In genomic region chr15:42744200-42744599, GRCh38 we compare ENCODE assay signal across 9 cellular contexts.
"Had no signal": no experiment of that assay in that cellular context is flagged by ENCODE, and none has a peak within 500 bp of the region (broad histone marks: within the 10 kb centered on the region; RNA-seq: fewer than 3 reads in every experiment).

No MANE protein-coding gene starts in this region.

- H3K9me3 ChIP-seq: HAP-1 had no signal

- H3K4me3 ChIP-seq: GM23338, HAP-1, K562 had no signal

- H3K27ac ChIP-seq: HL-60 had no signal

- FAIRE-seq: H1, K562 had no signal

- H3K27ac Mint-ChIP-seq: GM23338, HFFc6 had no signal

- ATAC-seq: GM23338, HCT116, K562 had no signal

- H3K4me3 Mint-ChIP-seq: GM23338, HFFc6 had no signal

- H2AFZ ChIP-seq: GM23338 had no signal

- H3K9me3 Mint-ChIP-seq: GM23338, HFFc6 had no signal

- H3K4me2 ChIP-seq: GM23338 had no signal

- H3K4me1 Mint-ChIP-seq: GM23338 had no signal

- DNase-seq: H7, HFFc6, IMR-90 had no signal
